Comparison of ENCODE assay signal across 20 cellular contexts in the genomic region with DNA sequence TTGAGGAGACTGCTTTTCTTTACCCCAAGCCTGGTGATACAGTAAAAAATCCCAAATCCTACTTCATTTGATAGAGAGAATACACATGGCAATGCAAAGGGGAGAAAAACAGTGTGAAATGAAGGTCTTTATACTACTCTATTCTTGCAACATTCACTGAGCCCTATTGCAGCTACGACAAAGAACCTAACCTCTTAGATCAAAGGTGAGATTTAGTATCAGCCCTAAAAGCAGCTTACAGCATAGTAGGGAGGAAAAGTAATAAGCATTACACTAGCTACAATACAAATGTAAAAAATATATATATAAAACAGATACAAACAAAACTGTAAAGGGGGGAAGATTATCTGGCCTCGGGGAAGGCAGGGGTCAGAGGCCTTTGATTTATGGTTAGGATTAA.
DNase-seq lines count a peak whose midpoint lies in the region; ATAC-seq, FAIRE-seq and TF ChIP-seq lines count a peak whose summit lies in the region.
"Had no signal": no experiment of that assay in that cellular context is flagged by ENCODE, and none has a peak within 500 bp of the region (broad histone marks: within the 10 kb centered on the region; RNA-seq: fewer than 3 reads in every experiment).

No MANE protein-coding gene starts in this region.

- H3K4me3 ChIP-seq in HAP-1: no peak overlapping the region
- H3K4me3 ChIP-seq: A549 had no signal

- peaks cover 20% of the 10 kb centered on the region for H3K4me1 Mint-ChIP-seq in central memory CD8-positive, alpha-beta T cell
- peaks cover 51% of the 10 kb centered on the region for H3K4me1 Mint-ChIP-seq in nephron progenitor cell

- H3K27me3 Mint-ChIP-seq in central memory CD8-positive, alpha-beta T cell: no peaks in the 10 kb centered on the region
- no peaks in the 10 kb centered on the region for H3K27me3 Mint-ChIP-seq in nephron progenitor cell (ENCODE audit: low read depth, poor library complexity)

- no peak for TF ChIP-seq CTCF in nephron progenitor cell (IDR thresholded peaks at IDR 0.05)

- ATAC-seq in central memory CD8-positive, alpha-beta T cell (replicated peaks; ENCODE audit: extremely low read depth, poor library complexity, severe bottlenecking): no peak
- no peak for ATAC-seq in HG02610 (IDR thresholded peaks at IDR 0.05; ENCODE audit: unreplicated experiment)
- ATAC-seq: CD8-positive, alpha-beta T cell had no signal

- H3K36me3 ChIP-seq in HAP-1 (replicated peaks): no peaks in the 10 kb centered on the region

- no peaks in the 10 kb centered on the region for H3K9me3 Mint-ChIP-seq in central memory CD8-positive, alpha-beta T cell
- no peaks in the 10 kb centered on the region for H3K9me3 Mint-ChIP-seq in nephron progenitor cell
- H3K9me3 Mint-ChIP-seq: CD14-positive monocyte; CD8-positive, alpha-beta T cell had no signal

- no peak for TF ChIP-seq POLR2A in H54 (IDR thresholded peaks at IDR 0.05; ENCODE audit: low read depth, low read length)

- H3K27me3 ChIP-seq in HAP-1 (ENCODE audit: low read depth): no peaks in the 10 kb centered on the region

- peak overlapping the region; percentile 24 for H3K27ac Mint-ChIP-seq in central memory CD8-positive, alpha-beta T cell (ENCODE audit: low read depth)
- peak overlapping the region; percentile 68 for H3K27ac Mint-ChIP-seq in nephron progenitor cell

- in situ Hi-C loops in HAP-1 (cut with MboI; ENCODE audit: low sequenced_read_pairs): no loop called here

- DNase-seq in H54 (ENCODE audit: insufficient read length, low spot score) (no peak), HAP-1 (ENCODE audit: low spot score in 2 of 2) (peak; percentile 45 to 67), nephron progenitor cell (no peak), RCC 7860 (ENCODE audit: low spot score) (no peak)
- no peak for DNase-seq in central memory CD8-positive, alpha-beta T cell (ENCODE audit: low spot score in 2 of 2)
- DNase-seq in central memory CD4-positive, alpha-beta T cell: no peak
- DNase-seq: CD8-positive, alpha-beta T cell; COR-L47; DMS153; DMS79 treated with DMSO at 0.1 percent for 48 hours; EL; GOT3; HCEC 1CT; IMR-90 had no signal

- H3K9me3 ChIP-seq in HAP-1: no peaks in the 10 kb centered on the region
- H3K9me3 ChIP-seq: A549 had no signal

- H3K4me3 Mint-ChIP-seq in central memory CD8-positive, alpha-beta T cell: no peak overlapping the region
- no peak overlapping the region for H3K4me3 Mint-ChIP-seq in nephron progenitor cell
- H3K4me3 Mint-ChIP-seq: CD14-positive monocyte; CD8-positive, alpha-beta T cell had no signal

- peaks cover 13% of the 10 kb centered on the region for H3K36me3 Mint-ChIP-seq in central memory CD8-positive, alpha-beta T cell (ENCODE audit: insufficient read depth)
- no peaks in the 10 kb centered on the region for H3K36me3 Mint-ChIP-seq in nephron progenitor cell (ENCODE audit: low read depth)

- peaks cover 9% of the 10 kb centered on the region for H3K4me1 ChIP-seq in HAP-1
- H3K4me1 ChIP-seq: A549 had no signal

- FAIRE-seq in H54 (lab: Jason Lieb, UNC): peak; percentile 6
- no peak for FAIRE-seq in RCC 7860 (lab: Jason Lieb, UNC)
- FAIRE-seq: A549, D721Med, G401.6, GM12891 had no signal

Comparison
In these comparisons a context has a peak if more than half of its experiments do, and no peak if none do; other contexts are left out.
1. DNase-seq: peak in HAP-1 (2 of 2); none in H54 (single experiment), central memory CD8-positive, alpha-beta T cell (0 of 2), nephron progenitor cell (single experiment), central memory CD4-positive, alpha-beta T cell (single experiment) and RCC 7860 (single experiment).